In genomic region chr9:85964526-85964925, GRCh38 we compare ENCODE assay signal across 33 cellular contexts.
"Had no signal": no experiment of that assay in that cellular context is flagged by ENCODE, and none has a peak within 500 bp of the region (broad histone marks: within the 10 kb centered on the region; RNA-seq: fewer than 3 reads in every experiment).

No MANE protein-coding gene starts in this region.

- ATAC-seq: activated CD4-positive, CD25-positive, alpha-beta regulatory T cell treated with anti-CD3 and anti-CD28 coated beads, Interleukin-2, amount 50 U/mL, for 24 hours; activated CD8-positive, alpha-beta T cell treated with anti-CD3 and anti-CD28 coated beads, Interleukin-2, amount 10 ng/mL, durations not matched to agents 7 days and 5 days; Right ventricle myocardium inferior had no signal

- FAIRE-seq: bronchial epithelial cell, colon, RCC 7860, TTC549 had no signal

- H3K4me2 ChIP-seq: PC-9 had no signal

- H3K27ac ChIP-seq: PC-9, RWPE1 had no signal

- DNase-seq: activated CD4-positive, alpha-beta T cell treated with anti-CD3 and anti-CD28 coated beads for 36 hours; activated CD4-positive, alpha-beta T cell treated with anti-CD3 and anti-CD28 coated beads, Interleukin-2, amount 10 ng/mL, durations not matched to agents 7 days and 5 days; activated CD4-positive, alpha-beta T cell treated with anti-CD3 and anti-CD28 coated beads, Interleukin-2, amount 50 U/mL, for 48 hours; activated CD8-positive, alpha-beta memory T cell treated with anti-CD3 and anti-CD28 coated beads, Interleukin-2, amount 50 U/mL, for 4 hours; activated CD8-positive, alpha-beta T cell treated with anti-CD3 and anti-CD28 coated beads, Interleukin-2, amount 10 ng/mL, durations not matched to agents 7 days and 5 days; activated gamma-delta T cell; activated naive CD4-positive, alpha-beta T cell treated with Interleukin-2 at 50 U/mL for 16 hours; activated naive CD8-positive, alpha-beta T cell treated with anti-CD3 and anti-CD28 coated beads, Interleukin-2, amount 10 ng/mL, durations not matched to agents 7 days and 5 days; central memory CD4-positive, alpha-beta T cell; Kasumi-1; KG1; MM.1S; MV-4-11; NCI-H1092; NCI-H1436 treated with DMSO at 0.1 percent for 48 hours; NCI-H1694 treated with DMSO at 0.1 percent for 48 hours; NCI-H2029; NCI-H2107; NCI-H2171; NCI-H510A; NCI-H526; NCI-H748 treated with DMSO at 0.1 percent for 48 hours; PC-9 had no signal

- H3K4me1 Mint-ChIP-seq: activated naive CD8-positive, alpha-beta T cell treated with anti-CD3 and anti-CD28 coated beads, Interleukin-2, amount 10 ng/mL, durations not matched to agents 7 days and 5 days had no signal

- H3K4me3 ChIP-seq: PC-9 had no signal

- H2AFZ ChIP-seq: PC-9 had no signal

- H3K27ac Mint-ChIP-seq: activated CD4-positive, alpha-beta T cell treated with anti-CD3 and anti-CD28 coated beads for 36 hours; activated CD4-positive, alpha-beta T cell treated with anti-CD3 and anti-CD28 coated beads, Interleukin-2, amount 10 ng/mL, durations not matched to agents 7 days and 5 days; activated CD8-positive, alpha-beta T cell treated with anti-CD3 and anti-CD28 coated beads, Interleukin-2, amount 10 ng/mL, durations not matched to agents 7 days and 5 days; activated naive CD4-positive, alpha-beta T cell treated with anti-CD3 and anti-CD28 coated beads, Interleukin-2, amount 50 U/mL, for 24 hours; activated naive CD8-positive, alpha-beta T cell treated with anti-CD3 and anti-CD28 coated beads, Interleukin-2, amount 10 ng/mL, durations not matched to agents 7 days and 5 days had no signal

- H3K9me3 Mint-ChIP-seq: activated CD4-positive, alpha-beta T cell treated with anti-CD3 and anti-CD28 coated beads, Interleukin-2, amount 10 ng/mL, durations not matched to agents 7 days and 5 days; activated naive CD4-positive, alpha-beta T cell treated with anti-CD3 and anti-CD28 coated beads, Interleukin-2, amount 50 U/mL, for 24 hours; activated naive CD8-positive, alpha-beta T cell treated with anti-CD3 and anti-CD28 coated beads, Interleukin-2, amount 10 ng/mL, durations not matched to agents 7 days and 5 days; activated T-helper 2 cell treated with anti-CD3 and anti-CD28 coated beads, Interferon-gamma antibody, Interleukin-2, Interleukin-4, amounts not matched to agents 10 μg/mL and 5 μg/mL and 100 μg/mL, durations not matched to agents 14 hours and 24 hours and 36 hours; brain had no signal

- H3K27me3 Mint-ChIP-seq: activated CD4-positive, alpha-beta T cell treated with anti-CD3 and anti-CD28 coated beads for 36 hours; activated CD4-positive, alpha-beta T cell treated with anti-CD3 and anti-CD28 coated beads, Interleukin-2, amount 10 ng/mL, durations not matched to agents 7 days and 5 days; activated naive CD4-positive, alpha-beta T cell treated with anti-CD3 and anti-CD28 coated beads, Interleukin-2, amount 50 U/mL, for 24 hours; activated naive CD8-positive, alpha-beta T cell treated with anti-CD3 and anti-CD28 coated beads, Interleukin-2, amount 10 ng/mL, durations not matched to agents 7 days and 5 days; brain had no signal

- H3K4me3 Mint-ChIP-seq: activated CD4-positive, alpha-beta T cell treated with anti-CD3 and anti-CD28 coated beads for 36 hours; activated CD4-positive, alpha-beta T cell treated with anti-CD3 and anti-CD28 coated beads, Interleukin-2, amount 10 ng/mL, durations not matched to agents 7 days and 5 days; activated CD8-positive, alpha-beta T cell treated with anti-CD3 and anti-CD28 coated beads, Interleukin-2, amount 10 ng/mL, durations not matched to agents 7 days and 5 days; activated naive CD4-positive, alpha-beta T cell treated with anti-CD3 and anti-CD28 coated beads, Interleukin-2, amount 50 U/mL, for 24 hours; activated naive CD8-positive, alpha-beta T cell treated with anti-CD3 and anti-CD28 coated beads, Interleukin-2, amount 10 ng/mL, durations not matched to agents 7 days and 5 days; brain had no signal
